In the genomic region with DNA sequence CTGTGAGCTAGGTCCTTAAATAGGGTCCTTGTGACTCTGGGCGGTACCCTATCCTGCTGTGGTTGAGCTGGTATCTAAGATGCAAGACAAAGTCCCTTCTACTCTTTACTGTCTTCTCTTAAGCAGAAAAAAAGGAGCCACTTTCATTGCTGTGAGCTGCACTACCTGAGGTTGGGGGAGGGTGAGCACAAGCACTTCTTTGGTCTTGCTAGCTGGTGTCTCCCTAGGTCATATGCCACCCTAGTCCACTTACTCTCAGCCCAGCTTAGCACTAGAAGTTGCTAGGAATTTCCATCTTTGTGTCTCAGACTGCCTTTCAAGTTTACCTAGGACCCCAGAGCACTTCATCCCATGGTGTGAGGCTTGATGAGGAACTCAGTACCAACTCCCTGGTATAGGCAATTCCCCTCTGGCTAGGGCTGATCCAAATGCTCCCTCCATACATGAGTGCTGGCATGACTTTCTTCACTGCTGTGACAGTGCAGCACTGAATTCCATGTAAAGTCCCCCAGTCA, we compare ENCODE assay signal across 30 cellular contexts.
"Had no signal": no experiment of that assay in that cellular context is flagged by ENCODE, and none has a peak within 500 bp of the region (broad histone marks: within the 10 kb centered on the region; RNA-seq: fewer than 3 reads in every experiment).

No MANE protein-coding gene starts in this region.

- H3K9me3 Mint-ChIP-seq: activated CD4-positive, alpha-beta memory T cell treated with anti-CD3 and anti-CD28 coated beads, Interleukin-2, amount 10 ng/mL, durations not matched to agents 7 days and 5 days; activated CD4-positive, alpha-beta T cell treated with anti-CD3 and anti-CD28 coated beads, Interleukin-2, amount 10 ng/mL, durations not matched to agents 24 days and 14 days; activated naive CD4-positive, alpha-beta T cell treated with anti-CD3 and anti-CD28 coated beads, Interleukin-2, amount 10 ng/mL, durations not matched to agents 7 days and 5 days; activated naive CD4-positive, alpha-beta T cell treated with anti-CD3 and anti-CD28 coated beads, Interleukin-2, amount 50 U/mL, for 72 hours; activated naive CD8-positive, alpha-beta T cell treated with anti-CD3 and anti-CD28 coated beads, Interleukin-2, amount 10 ng/mL, durations not matched to agents 7 days and 5 days; activated T-cell treated with anti-CD3 and anti-CD28 coated beads, Interleukin-2, amount 50 U/mL, for 24 hours; T-helper 2 cell treated with Interferon-gamma antibody and Interleukin-4, amounts not matched to agents 5 μg/mL and 100 μg/mL, for 36 hours had no signal

- H3K36me3 ChIP-seq: brain microvascular endothelial cell, esophagus squamous epithelium, gastroesophageal sphincter, WERI-Rb-1 had no signal

- H3K27ac ChIP-seq: brain microvascular endothelial cell, epithelial cell of prostate, esophagus squamous epithelium, gastroesophageal sphincter, WERI-Rb-1 had no signal

- H3K27me3 ChIP-seq: brain microvascular endothelial cell, esophagus squamous epithelium, gastroesophageal sphincter had no signal

- H3K4me3 ChIP-seq: esophagus squamous epithelium, gastroesophageal sphincter had no signal

- H3K36me3 Mint-ChIP-seq: activated naive CD4-positive, alpha-beta T cell treated with anti-CD3 and anti-CD28 coated beads, Interleukin-2, amount 10 ng/mL, durations not matched to agents 7 days and 5 days; activated naive CD4-positive, alpha-beta T cell treated with anti-CD3 and anti-CD28 coated beads, Interleukin-2, amount 50 U/mL, for 72 hours; activated naive CD8-positive, alpha-beta T cell treated with anti-CD3 and anti-CD28 coated beads, Interleukin-2, amount 10 ng/mL, durations not matched to agents 7 days and 5 days had no signal

- ATAC-seq: activated CD4-positive, alpha-beta T cell treated with anti-CD3 and anti-CD28 coated beads for 36 hours; activated naive CD4-positive, alpha-beta T cell treated with anti-CD3 and anti-CD28 coated beads, Interleukin-2, amount 50 U/mL, for 72 hours; activated T-cell treated with anti-CD3 and anti-CD28 coated beads, Interleukin-2, amount 50 U/mL, for 72 hours; effector memory CD8-positive, alpha-beta T cell; gastroesophageal sphincter; T-helper 17 cell had no signal

- H3K27me3 Mint-ChIP-seq: activated CD4-positive, alpha-beta memory T cell treated with anti-CD3 and anti-CD28 coated beads, Interleukin-2, amount 10 ng/mL, durations not matched to agents 7 days and 5 days; activated CD4-positive, alpha-beta T cell treated with anti-CD3 and anti-CD28 coated beads for 36 hours; activated CD4-positive, alpha-beta T cell treated with anti-CD3 and anti-CD28 coated beads, Interleukin-2, amount 10 ng/mL, durations not matched to agents 24 days and 14 days; activated naive CD4-positive, alpha-beta T cell treated with anti-CD3 and anti-CD28 coated beads, Interleukin-2, amount 10 ng/mL, durations not matched to agents 7 days and 5 days; activated naive CD8-positive, alpha-beta T cell treated with anti-CD3 and anti-CD28 coated beads, Interleukin-2, amount 10 ng/mL, durations not matched to agents 7 days and 5 days; effector memory CD8-positive, alpha-beta T cell; T-helper 17 cell had no signal

- H3K4me1 ChIP-seq: esophagus squamous epithelium, gastroesophageal sphincter had no signal

- DNase-seq: activated CD4-positive, alpha-beta memory T cell treated with anti-CD3 and anti-CD28 coated beads, Interleukin-2, amount 10 ng/mL, durations not matched to agents 7 days and 5 days; activated CD4-positive, alpha-beta T cell treated with anti-CD3 and anti-CD28 coated beads for 36 hours; activated CD4-positive, alpha-beta T cell treated with anti-CD3 and anti-CD28 coated beads, Interleukin-2, amount 10 ng/mL, durations not matched to agents 24 days and 14 days; activated CD4-positive, CD25-positive, alpha-beta regulatory T cell; activated CD4-positive, CD25-positive, alpha-beta regulatory T cell treated with anti-CD3 and anti-CD28 coated beads, Interleukin-2, amount 50 U/mL, for 72 hours; activated CD8-positive, alpha-beta memory T cell treated with anti-CD3 and anti-CD28 coated beads, Interleukin-2, amount 50 U/mL, for 48 hours; activated gamma-delta T cell; activated naive CD4-positive, alpha-beta T cell; activated naive CD4-positive, alpha-beta T cell treated with anti-CD3 and anti-CD28 coated beads, Interleukin-2, amount 10 ng/mL, durations not matched to agents 7 days and 5 days; activated naive CD8-positive, alpha-beta T cell treated with anti-CD3 and anti-CD28 coated beads, Interleukin-2, amount 10 ng/mL, durations not matched to agents 7 days and 5 days; activated T-cell treated with anti-CD3 and anti-CD28 coated beads for 4 hours; activated T-cell treated with anti-CD3 and anti-CD28 coated beads, Interleukin-2, amount 50 U/mL, for 24 hours; activated T-cell treated with anti-CD3 and anti-CD28 coated beads, Interleukin-2, amount 50 U/mL, for 72 hours; brain microvascular endothelial cell; caudate nucleus; cortex of kidney; dermis blood vessel endothelial cell; effector CD4-positive, alpha-beta T cell; effector memory CD8-positive, alpha-beta T cell; esophagus squamous epithelium; foreskin melanocyte; head of caudate nucleus; T-helper 1 cell; T-helper 17 cell; T1000; WERI-Rb-1 had no signal

- H3K4me1 Mint-ChIP-seq: activated CD4-positive, alpha-beta memory T cell treated with anti-CD3 and anti-CD28 coated beads, Interleukin-2, amount 10 ng/mL, durations not matched to agents 7 days and 5 days; activated CD4-positive, alpha-beta T cell treated with anti-CD3 and anti-CD28 coated beads for 36 hours; activated CD4-positive, alpha-beta T cell treated with anti-CD3 and anti-CD28 coated beads, Interleukin-2, amount 10 ng/mL, durations not matched to agents 24 days and 14 days; activated naive CD4-positive, alpha-beta T cell treated with anti-CD3 and anti-CD28 coated beads, Interleukin-2, amount 10 ng/mL, durations not matched to agents 7 days and 5 days; activated naive CD8-positive, alpha-beta T cell treated with anti-CD3 and anti-CD28 coated beads, Interleukin-2, amount 10 ng/mL, durations not matched to agents 7 days and 5 days; T-helper 17 cell had no signal

- H3K4me3 Mint-ChIP-seq: activated CD4-positive, alpha-beta memory T cell treated with anti-CD3 and anti-CD28 coated beads, Interleukin-2, amount 10 ng/mL, durations not matched to agents 7 days and 5 days; activated CD4-positive, alpha-beta T cell treated with anti-CD3 and anti-CD28 coated beads for 36 hours; activated CD4-positive, alpha-beta T cell treated with anti-CD3 and anti-CD28 coated beads, Interleukin-2, amount 10 ng/mL, durations not matched to agents 24 days and 14 days; activated naive CD4-positive, alpha-beta T cell treated with anti-CD3 and anti-CD28 coated beads, Interleukin-2, amount 10 ng/mL, durations not matched to agents 7 days and 5 days; activated naive CD8-positive, alpha-beta T cell treated with anti-CD3 and anti-CD28 coated beads, Interleukin-2, amount 10 ng/mL, durations not matched to agents 7 days and 5 days; activated T-cell treated with anti-CD3 and anti-CD28 coated beads, Interleukin-2, amount 50 U/mL, for 24 hours; activated T-cell treated with anti-CD3 and anti-CD28 coated beads, Interleukin-2, amount 50 U/mL, for 72 hours; effector memory CD8-positive, alpha-beta T cell; T-helper 17 cell; T-helper 2 cell treated with Interferon-gamma antibody and Interleukin-4, amounts not matched to agents 5 μg/mL and 100 μg/mL, for 36 hours had no signal

- H3K9me3 ChIP-seq: esophagus squamous epithelium, gastroesophageal sphincter had no signal

- H3K27ac Mint-ChIP-seq: activated CD4-positive, alpha-beta memory T cell treated with anti-CD3 and anti-CD28 coated beads, Interleukin-2, amount 10 ng/mL, durations not matched to agents 7 days and 5 days; activated CD4-positive, alpha-beta T cell treated with anti-CD3 and anti-CD28 coated beads for 36 hours; activated CD4-positive, alpha-beta T cell treated with anti-CD3 and anti-CD28 coated beads, Interleukin-2, amount 10 ng/mL, durations not matched to agents 24 days and 14 days; activated naive CD4-positive, alpha-beta T cell treated with anti-CD3 and anti-CD28 coated beads, Interleukin-2, amount 10 ng/mL, durations not matched to agents 7 days and 5 days; activated naive CD4-positive, alpha-beta T cell treated with anti-CD3 and anti-CD28 coated beads, Interleukin-2, amount 50 U/mL, for 72 hours; activated naive CD8-positive, alpha-beta T cell treated with anti-CD3 and anti-CD28 coated beads, Interleukin-2, amount 10 ng/mL, durations not matched to agents 7 days and 5 days; activated T-cell treated with anti-CD3 and anti-CD28 coated beads, Interleukin-2, amount 50 U/mL, for 24 hours; activated T-cell treated with anti-CD3 and anti-CD28 coated beads, Interleukin-2, amount 50 U/mL, for 72 hours; effector memory CD8-positive, alpha-beta T cell; T-helper 17 cell; T-helper 2 cell treated with Interferon-gamma antibody and Interleukin-4, amounts not matched to agents 5 μg/mL and 100 μg/mL, for 36 hours had no signal
